ENCODE assay signal across 13 cellular contexts in the genomic region with DNA sequence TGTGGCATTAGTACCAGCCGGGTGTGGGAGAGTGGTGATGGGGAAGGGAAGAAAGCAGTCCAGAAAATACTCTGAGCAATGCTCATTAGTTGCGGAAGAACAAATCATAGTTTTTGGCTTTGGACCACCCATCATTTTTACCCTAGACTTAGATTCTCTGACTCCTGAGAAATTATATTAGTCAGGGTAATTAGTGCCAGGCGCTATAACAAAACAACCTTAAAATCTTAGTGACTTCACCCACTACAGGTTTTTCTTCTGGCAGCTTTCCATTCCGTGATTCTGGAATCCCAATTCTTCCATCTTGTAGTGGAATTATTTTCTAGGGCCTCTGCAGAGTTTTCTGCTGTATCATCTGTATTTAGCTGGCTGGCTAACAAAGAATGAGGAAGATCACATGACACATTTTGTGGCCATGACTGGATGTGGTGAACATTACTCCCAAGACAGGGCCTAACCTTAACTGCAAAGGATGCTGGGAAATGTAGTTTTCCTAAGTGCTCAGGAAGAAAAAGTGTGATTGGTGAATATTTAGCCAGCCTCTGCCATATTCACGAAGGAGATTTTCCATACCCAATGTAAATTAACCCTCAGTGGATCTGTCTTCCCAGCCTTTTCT.
A peak's percentile ranks its signal among the peaks of the same experiment; 100 is the strongest.
DNase-seq lines count a peak whose midpoint lies in the region; ATAC-seq, FAIRE-seq and TF ChIP-seq lines count a peak whose summit lies in the region.
"Had no signal": no experiment of that assay in that cellular context is flagged by ENCODE, and none has a peak within 500 bp of the region (broad histone marks: within the 10 kb centered on the region; RNA-seq: fewer than 3 reads in every experiment).

No MANE protein-coding gene starts in this region.

- no peak for ATAC-seq in HepG2
- ATAC-seq in right lobe of liver = no peak
- ATAC-seq in HG02970 (IDR thresholded peaks at IDR 0.05; ENCODE audit: low FRiP score, unreplicated experiment) = no peak
- ATAC-seq in GM18909 (IDR thresholded peaks at IDR 0.05; ENCODE audit: poor library complexity, unreplicated experiment) = no peak

- H2AFZ ChIP-seq in HepG2 (ENCODE audit: low read length) = no peak overlapping the region

- H3K9ac ChIP-seq in HepG2 (ENCODE audit: insufficient read depth, low read depth, low read length) = no peak overlapping the region
- H3K9ac ChIP-seq in colonic mucosa (ENCODE audit: low read depth in 2 of 2, low read length in 2 of 2) = no peak overlapping the region

- no peak overlapping the region for H3K4me3 ChIP-seq in HepG2 (replicated peaks in 1 of 3; ENCODE audit: insufficient read depth in 1 of 3, low read depth in 2 of 3, low read length in 3 of 3)
- no peak overlapping the region for H3K4me3 ChIP-seq in right lobe of liver
- no peak overlapping the region for H3K4me3 ChIP-seq in colonic mucosa
- H3K4me3 ChIP-seq: cardiac muscle cell, thoracic aorta had no signal

- no peak for TF ChIP-seq EP300 in HepG2 (IDR thresholded peaks at IDR 0.05; ENCODE audit: low read depth in 2 of 2, low read length in 2 of 2)
- no peak for TF ChIP-seq EP300 in HepG2 (CRISPR knock-in tag; IDR thresholded peaks at IDR 0.05; ENCODE audit: borderline replicate concordance)

- no peak overlapping the region for H3K4me2 ChIP-seq in HepG2 (ENCODE audit: low read depth, low read length)

- H3K4me1 ChIP-seq in HepG2 (ENCODE audit: insufficient read depth, low read length) = no peaks in the 10 kb centered on the region
- H3K4me1 ChIP-seq in right lobe of liver = no peaks in the 10 kb centered on the region
- no peaks in the 10 kb centered on the region for H3K4me1 ChIP-seq in colonic mucosa

- CTCF ChIA-PET in HepG2 (lab: Yijun Ruan, JAX; ENCODE audit: low intra/inter-chr PET ratio, low total read pairs) = no interaction called here

- no peak for TF ChIP-seq POLR2A in HepG2 (IDR thresholded peaks at IDR 0.05; ENCODE audit: insufficient read depth in 1 of 2, low read depth in 2 of 2, low read length in 2 of 2)
- no peak for TF ChIP-seq POLR2A in right lobe of liver (IDR thresholded peaks at IDR 0.05)

- in situ Hi-C loops in HepG2 (cut with HindIII; ENCODE audit: extremely low pct_ligation_motif_present, low pct_unique_long_range_greater_than_20kb) = no loop called here

- H3K9me3 ChIP-seq in HepG2 (ENCODE audit: low read length) = no peaks in the 10 kb centered on the region
- H3K9me3 ChIP-seq in right lobe of liver = no peaks in the 10 kb centered on the region
- no peaks in the 10 kb centered on the region for H3K9me3 ChIP-seq in colonic mucosa
- H3K9me3 ChIP-seq: thoracic aorta had no signal

- FAIRE-seq in HepG2 (lab: Jason Lieb, UNC) (no peak), urothelium cell line (lab: Jason Lieb, UNC) (no peak)

- H3K27me3 ChIP-seq in HepG2 (ENCODE audit: control insufficient read depth in 1 of 2, insufficient read depth in 2 of 2, low read length in 2 of 2) = no peaks in the 10 kb centered on the region
- H3K27me3 ChIP-seq in right lobe of liver = no peaks in the 10 kb centered on the region
- no peaks in the 10 kb centered on the region for H3K27me3 ChIP-seq in colonic mucosa
- H3K27me3 ChIP-seq: cardiac muscle cell had no signal

- no peaks in the 10 kb centered on the region for H3K36me3 ChIP-seq in HepG2 (replicated peaks in 1 of 2; ENCODE audit: control insufficient read depth in 1 of 2, insufficient read depth in 2 of 2, low read length in 2 of 2)
- H3K36me3 ChIP-seq in right lobe of liver = no peaks in the 10 kb centered on the region
- H3K36me3 ChIP-seq in colonic mucosa = no peaks in the 10 kb centered on the region
- H3K36me3 ChIP-seq: cardiac muscle cell, thoracic aorta had no signal

- no peaks in the 10 kb centered on the region for H4K20me1 ChIP-seq in HepG2 (ENCODE audit: insufficient read depth, low read length)

- 37% methylated on average over 5 of the region's 5 CpGs for WGBS in HepG2 (ENCODE audit: low lambda C conversion rate)
- WGBS in right lobe of liver (ENCODE audit: insufficient coverage, low coverage, low lambda C conversion rate, missing lambda C conversion rate) = 72% methylated on average over 5 of the region's 5 CpGs

- no peaks in the 10 kb centered on the region for H3K79me2 ChIP-seq in HepG2 (ENCODE audit: insufficient read depth, low read length)

- TF ChIP-seq CTCF in HepG2 (CRISPR knock-in tag; IDR thresholded peaks at IDR 0.05) (no peak), right lobe of liver (IDR thresholded peaks at IDR 0.05) (no peak), colonic mucosa (IDR thresholded peaks at IDR 0.05) (no peak)

- intact Hi-C loops in HepG2 (cut with micrococcal nuclease; ENCODE audit: unreplicated experiment) (no loop called here), right lobe of liver (cut with DNase I) (no loop called here), colonic mucosa (cut with DNase I) (no loop called here)

- BruUV-seq in HepG2 (replicated peaks; lab: Mats Ljungman, UMichigan) = no TSS peak

- DNase-seq in HepG2 (ENCODE audit: low spot score) (no peak), right lobe of liver (no peak), RPMI8226 (peak; percentile 38), fibroblast of gingiva (ENCODE audit: low read depth) (peak; percentile 49), urothelium cell line (ENCODE audit: low spot score) (peak; percentile 4), colonic mucosa (no peak)
- DNase-seq: activated CD4-positive, alpha-beta T cell treated with anti-CD3 and anti-CD28 coated beads, Interleukin-2, amount 50 U/mL, for 1 hour; stimulated activated CD4-positive, alpha-beta T cell treated with anti-CD3 and anti-CD28 coated beads, Interleukin-12 subunit alpha, Interleukin-12 subunit beta, amount 100 ng/mL, for 4 hours had no signal

- POLR2A ChIA-PET in HepG2 (lab: Yijun Ruan, JAX) = no interaction called here

- no peak for TF ChIP-seq RAD21 in HepG2 (CRISPR knock-in tag; IDR thresholded peaks at IDR 0.05)

- H3K27ac ChIP-seq in HepG2 (ENCODE audit: extremely low read length, insufficient read depth, low read length) (no peak overlapping the region), right lobe of liver (no peak overlapping the region), colonic mucosa (no peak overlapping the region)
- H3K27ac ChIP-seq: C4-2B, cardiac muscle cell, thoracic aorta had no signal

TF ChIP-seq in HepG2, 621 proteins besides CTCF, POLR2A, EP300 and RAD21:
- TF ChIP-seq THAP11 (CRISPR knock-in tag; IDR thresholded peaks at IDR 0.05) = 0 out of 2 replicates have a peak, but pooled peaks have one; percentile 35
- TF ChIP-seq IRX3 (CRISPR knock-in tag; IDR thresholded peaks at IDR 0.05; ENCODE audit: borderline replicate concordance, low read depth) = no peak
- peak; percentile 65 for TF ChIP-seq ZNF143 (CRISPR knock-in tag; IDR thresholded peaks at IDR 0.05)
- TF ChIP-seq ZNF564 (CRISPR knock-in tag; IDR thresholded peaks at IDR 0.05) = no peak
- no peak for TF ChIP-seq U2AF1 (optimal IDR thresholded peaks at IDR 0.05; ENCODE audit: low read depth, low read length)
- TF ChIP-seq, protein P1, sequence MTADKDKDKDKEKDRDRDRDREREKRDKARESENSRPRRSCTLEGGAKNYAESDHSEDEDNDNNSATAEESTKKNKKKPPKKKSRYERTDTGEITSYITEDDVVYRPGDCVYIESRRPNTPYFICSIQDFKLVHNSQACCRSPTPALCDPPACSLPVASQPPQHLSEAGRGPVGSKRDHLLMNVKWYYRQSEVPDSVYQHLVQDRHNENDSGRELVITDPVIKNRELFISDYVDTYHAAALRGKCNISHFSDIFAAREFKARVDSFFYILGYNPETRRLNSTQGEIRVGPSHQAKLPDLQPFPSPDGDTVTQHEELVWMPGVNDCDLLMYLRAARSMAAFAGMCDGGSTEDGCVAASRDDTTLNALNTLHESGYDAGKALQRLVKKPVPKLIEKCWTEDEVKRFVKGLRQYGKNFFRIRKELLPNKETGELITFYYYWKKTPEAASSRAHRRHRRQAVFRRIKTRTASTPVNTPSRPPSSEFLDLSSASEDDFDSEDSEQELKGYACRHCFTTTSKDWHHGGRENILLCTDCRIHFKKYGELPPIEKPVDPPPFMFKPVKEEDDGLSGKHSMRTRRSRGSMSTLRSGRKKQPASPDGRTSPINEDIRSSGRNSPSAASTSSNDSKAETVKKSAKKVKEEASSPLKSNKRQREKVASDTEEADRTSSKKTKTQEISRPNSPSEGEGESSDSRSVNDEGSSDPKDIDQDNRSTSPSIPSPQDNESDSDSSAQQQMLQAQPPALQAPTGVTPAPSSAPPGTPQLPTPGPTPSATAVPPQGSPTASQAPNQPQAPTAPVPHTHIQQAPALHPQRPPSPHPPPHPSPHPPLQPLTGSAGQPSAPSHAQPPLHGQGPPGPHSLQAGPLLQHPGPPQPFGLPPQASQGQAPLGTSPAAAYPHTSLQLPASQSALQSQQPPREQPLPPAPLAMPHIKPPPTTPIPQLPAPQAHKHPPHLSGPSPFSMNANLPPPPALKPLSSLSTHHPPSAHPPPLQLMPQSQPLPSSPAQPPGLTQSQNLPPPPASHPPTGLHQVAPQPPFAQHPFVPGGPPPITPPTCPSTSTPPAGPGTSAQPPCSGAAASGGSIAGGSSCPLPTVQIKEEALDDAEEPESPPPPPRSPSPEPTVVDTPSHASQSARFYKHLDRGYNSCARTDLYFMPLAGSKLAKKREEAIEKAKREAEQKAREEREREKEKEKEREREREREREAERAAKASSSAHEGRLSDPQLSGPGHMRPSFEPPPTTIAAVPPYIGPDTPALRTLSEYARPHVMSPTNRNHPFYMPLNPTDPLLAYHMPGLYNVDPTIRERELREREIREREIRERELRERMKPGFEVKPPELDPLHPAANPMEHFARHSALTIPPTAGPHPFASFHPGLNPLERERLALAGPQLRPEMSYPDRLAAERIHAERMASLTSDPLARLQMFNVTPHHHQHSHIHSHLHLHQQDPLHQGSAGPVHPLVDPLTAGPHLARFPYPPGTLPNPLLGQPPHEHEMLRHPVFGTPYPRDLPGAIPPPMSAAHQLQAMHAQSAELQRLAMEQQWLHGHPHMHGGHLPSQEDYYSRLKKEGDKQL (CRISPR knock-in tag; IDR thresholded peaks at IDR 0.05; ENCODE audit: low read depth) = no peak
- TF ChIP-seq SPEN (CRISPR knock-in tag; IDR thresholded peaks at IDR 0.05; ENCODE audit: low read depth) = no peak
- TF ChIP-seq YEATS4 (CRISPR knock-in tag; IDR thresholded peaks at IDR 0.05; ENCODE audit: borderline replicate concordance) = no peak
TF ChIP-seq in HepG2: peak in this region for 2.

Comparison
In these comparisons a context has a peak if more than half of its experiments do, and no peak if none do; other contexts are left out.
1. DNase-seq: peak in RPMI8226 (single experiment), fibroblast of gingiva (single experiment) and urothelium cell line (single experiment); none in HepG2 (single experiment), right lobe of liver (0 of 3) and colonic mucosa (single experiment).